ENCODE assay signal across 22 cellular contexts in genomic region chr2:120968307-120969015, GRCh38.
DNase-seq lines count a peak whose midpoint lies in the region; ATAC-seq, FAIRE-seq and TF ChIP-seq lines count a peak whose summit lies in the region.
"Had no signal": no experiment of that assay in that cellular context is flagged by ENCODE, and none has a peak within 500 bp of the region (broad histone marks: within the 10 kb centered on the region; RNA-seq: fewer than 3 reads in every experiment).

No MANE protein-coding gene starts in this region.

- H2AK5ac ChIP-seq in IMR-90 (ENCODE audit: low read depth, low read length) (no peak overlapping the region), H1 (ENCODE audit: low read depth, low read length) (no peak overlapping the region), neuronal stem cell (ENCODE audit: low read depth, low read length) (no peak overlapping the region)

- FAIRE-seq in H1 (lab: Jason Lieb, UNC) = no peak
- FAIRE-seq: A549, D721Med, G401.6, GM12891, GM19239 had no signal

- intact Hi-C loops in Right ventricle myocardium inferior (cut with DNase I) (no loop called here), left ventricle myocardium superior (cut with micrococcal nuclease) (no loop called here), IMR-90 (cut with micrococcal nuclease) (no loop called here)

- H3K4ac ChIP-seq in IMR-90 (ENCODE audit: low read depth, low read length) (no peak overlapping the region), H1 (replicated peaks; ENCODE audit: insufficient read length, low read depth, low read length) (no peak overlapping the region), neuronal stem cell (ENCODE audit: low read length) (no peak overlapping the region)

- H3K9me3 ChIP-seq in IMR-90 (ENCODE audit: control insufficient read depth, insufficient read depth, low read length) (no peaks in the 10 kb centered on the region), H1 (ENCODE audit: insufficient read depth in 2 of 2, low read depth in 1 of 2, low read length in 1 of 2) (no peaks in the 10 kb centered on the region), neuronal stem cell (replicated peaks in 1 of 2; ENCODE audit: control insufficient read depth in 2 of 2, insufficient read depth in 1 of 2, low read depth in 1 of 2, low read length in 2 of 2) (peaks cover 0 to 2% of the 10 kb centered on the region in 2 donors)
- H3K9me3 ChIP-seq: A549, Caco-2 had no signal

- dilution Hi-C loops in IMR-90 (cut with HindIII; ENCODE audit: low sequenced_read_pairs, unreplicated experiment) = no loop called here

- H2BK15ac ChIP-seq in IMR-90 (ENCODE audit: low read depth, low read length) (no peak overlapping the region), H1 (ENCODE audit: low read length) (no peak overlapping the region), neuronal stem cell (ENCODE audit: low read length) (no peak overlapping the region)

- H3K4me1 ChIP-seq in IMR-90 (ENCODE audit: control insufficient read depth, insufficient read depth, low read length) (peaks cover 11% of the 10 kb centered on the region), H1 (replicated peaks in 1 of 4; ENCODE audit: control insufficient read depth in 3 of 4, insufficient read depth in 4 of 4, low read length in 3 of 4) (no peaks in the 10 kb centered on the region; a peak in 2 of 7 replicates), neuronal stem cell (ENCODE audit: control insufficient read depth in 2 of 2, insufficient read depth in 1 of 2, low read depth in 1 of 2, low read length in 2 of 2) (no peaks in the 10 kb centered on the region)
- H3K4me1 ChIP-seq: Caco-2 had no signal

- TF ChIP-seq EP300 in H1 (IDR thresholded peaks at IDR 0.05; ENCODE audit: borderline replicate concordance in 1 of 2, low read depth in 2 of 2, low read length in 2 of 2) = no peak

- CTCF ChIA-PET in IMR-90 (lab: Yijun Ruan, JAX) (no interaction called here), H1 (lab: Charles Lee; ENCODE audit: partially characterized antibody) (interaction anchor here (1.2 to 4.4 kb wide), 5 partner anchors 9 to 273 kb away, joined by 3 to 40 read pairs (median 4); no protein-coding TSS in a partner anchor)

- H3K23me2 ChIP-seq in H1 (ENCODE audit: low read depth, low read length) = no peaks in the 10 kb centered on the region

- H3K4me2 ChIP-seq in IMR-90 (ENCODE audit: low read depth, low read length) (no peak overlapping the region), H1 (ENCODE audit: insufficient read depth in 1 of 2, low read depth in 2 of 2, low read length in 2 of 2) (no peak overlapping the region), neuronal stem cell (ENCODE audit: insufficient read depth, low read length, poor library complexity, severe bottlenecking) (no peak overlapping the region)
- H3K4me2 ChIP-seq: A549; BLaER1 treated with 17β-estradiol and CSF1 and Interleukin-3, amounts not matched to agents 10 nM and 100 nM had no signal

- no peak overlapping the region for H2AK9ac ChIP-seq in IMR-90 (replicated peaks; ENCODE audit: low read depth, low read length, poor library complexity)

- H3K27ac ChIP-seq in IMR-90 (ENCODE audit: insufficient read depth, low read length) (no peak overlapping the region), H1 (ENCODE audit: low read depth, low read length) (no peak overlapping the region), neuronal stem cell (replicated peaks; ENCODE audit: low read length) (no peak overlapping the region)
- H3K27ac ChIP-seq: 22Rv1; A549; BLaER1 treated with 17β-estradiol and CSF1 and Interleukin-3, amounts not matched to agents 10 nM and 100 nM; C4-2B had no signal

- H3K27me3 ChIP-seq in IMR-90 (ENCODE audit: control insufficient read depth, insufficient read depth, low read length) = no peaks in the 10 kb centered on the region
- H3K27me3 ChIP-seq in H1 (replicated peaks in 1 of 4; ENCODE audit: control insufficient read depth in 3 of 4, extremely low read depth in 1 of 4, insufficient read depth in 3 of 4, low read length in 3 of 4) = no peaks in the 10 kb centered on the region
- H3K27me3 ChIP-seq in neuronal stem cell (ENCODE audit: control insufficient read depth in 3 of 3, insufficient read depth in 3 of 3, low read depth in 1 of 3, low read length in 3 of 3) = no peaks in the 10 kb centered on the region
- H3K27me3 ChIP-seq: BLaER1 treated with 17β-estradiol and CSF1 and Interleukin-3, amounts not matched to agents 10 nM and 100 nM had no signal

- no peak overlapping the region for H2BK12ac ChIP-seq in H1 (ENCODE audit: low read depth, low read length)
- H2BK12ac ChIP-seq in neuronal stem cell (ENCODE audit: low read length) = no peak overlapping the region

- peaks cover 33% of the 10 kb centered on the region for H3K9me1 ChIP-seq in IMR-90 (ENCODE audit: insufficient read depth, low read length)

- no peak overlapping the region for H4K8ac ChIP-seq in IMR-90 (ENCODE audit: low read depth in 2 of 2, low read length in 2 of 2)
- peak overlapping the region; percentile 62; the same call in 1 of the 2 replicates for H4K8ac ChIP-seq in H1 (ENCODE audit: extremely low read depth, insufficient read depth, low read length)
- H4K8ac ChIP-seq in neuronal stem cell (ENCODE audit: low read depth, low read length) = no peak overlapping the region

- no peak overlapping the region for H2BK20ac ChIP-seq in IMR-90 (ENCODE audit: low read depth, low read length)
- H2BK20ac ChIP-seq in H1 (ENCODE audit: low read length) = no peak overlapping the region

- H4K5ac ChIP-seq in IMR-90 (ENCODE audit: low read depth, low read length) = no peak overlapping the region
- H4K5ac ChIP-seq in H1 (ENCODE audit: insufficient read length, low read depth, low read length) = no peak overlapping the region

- POLR2A ChIA-PET in IMR-90 (lab: Charles Lee; ENCODE audit: unreplicated experiment) (no interaction called here), H1 (lab: Charles Lee; ENCODE audit: partially characterized antibody) (interaction anchor here (2.0 kb wide), 1 partner anchor 107 kb away, joined by 9 read pairs; no protein-coding TSS in a partner anchor)

- H2BK120ac ChIP-seq in IMR-90 (ENCODE audit: low read depth, low read length) (no peak overlapping the region), H1 (replicated peaks; ENCODE audit: low read depth, low read length) (no peak overlapping the region), neuronal stem cell (ENCODE audit: low read depth, low read length) (no peak overlapping the region)

- ATAC-seq in Right ventricle myocardium inferior = no peak
- no peak for ATAC-seq in left ventricle myocardium superior
- ATAC-seq in IMR-90 (ENCODE audit: low read depth) = no peak
- ATAC-seq: A549; CD8-positive, alpha-beta T cell had no signal

- no peak overlapping the region for H3K4me3 ChIP-seq in IMR-90 (ENCODE audit: insufficient read depth, low read depth, low read length)
- H3K4me3 ChIP-seq in H1 (ENCODE audit: extremely low read depth in 1 of 4, insufficient read depth in 2 of 4, low read depth in 3 of 4, low read length in 4 of 4) = no peak overlapping the region
- H3K4me3 ChIP-seq in neuronal stem cell (ENCODE audit: low read length in 2 of 2) = peak overlapping the region in 1 of 2 donors; percentile 23
- H3K4me3 ChIP-seq: A549; BLaER1 treated with 17β-estradiol and CSF1 and Interleukin-3, amounts not matched to agents 10 nM and 100 nM had no signal

- in situ Hi-C loops in IMR-90 (cut with MboI; ENCODE audit: low sequenced_read_pairs) = no loop called here

- peak; percentile 55 for DNase-seq in Right ventricle myocardium inferior (ENCODE audit: missing footprints)
- DNase-seq in left ventricle myocardium superior = no peak
- no peak for DNase-seq in IMR-90
- DNase-seq in H1 (ENCODE audit: low read depth in 1 of 2, low spot score in 2 of 2) = no peak
- no peak for DNase-seq in neuronal stem cell (ENCODE audit: low spot score)
- DNase-seq in SHP77 (lab: John Stamatoyannopoulos, UW) = no peak
- no peak for DNase-seq in HCEC 1CT
- DNase-seq: AML-193; Caco-2; Calu3; CD4-positive, alpha-beta T cell; CD8-positive, alpha-beta T cell; DMS79 treated with DMSO at 0.1 percent for 48 hours; GF-D8 had no signal

- H3K79me2 ChIP-seq in H1 (ENCODE audit: control insufficient read depth in 1 of 2, insufficient read depth in 2 of 2, low read length in 2 of 2) = no peaks in the 10 kb centered on the region

- TF ChIP-seq CTCF in IMR-90 (conservative IDR thresholded peaks at IDR 0.05; ENCODE audit: low read depth, low read length) (no peak), H1 (IDR thresholded peaks at IDR 0.05; ENCODE audit: control extremely low read depth in 1 of 3, insufficient read depth in 1 of 3, low read depth in 1 of 3, low read length in 3 of 3) (no peak)

- H3K18ac ChIP-seq in IMR-90 (ENCODE audit: low read depth, low read length) = no peak overlapping the region
- H3K18ac ChIP-seq in H1 (ENCODE audit: extremely low read depth, low read length) = no peak overlapping the region
- no peak overlapping the region for H3K18ac ChIP-seq in neuronal stem cell (ENCODE audit: low read length)

- H4K20me1 ChIP-seq in IMR-90 (ENCODE audit: insufficient read depth, low read length) = peaks cover 14% of the 10 kb centered on the region
- H4K20me1 ChIP-seq in H1 (replicated peaks in 1 of 2; ENCODE audit: control insufficient read depth in 1 of 2, insufficient read depth in 2 of 2, low read length in 2 of 2) = peaks cover 0 to 17% of the 10 kb centered on the region in 2 experiments
- H4K20me1 ChIP-seq: BLaER1 treated with 17β-estradiol and CSF1 and Interleukin-3, amounts not matched to agents 10 nM and 100 nM had no signal

- H3K23ac ChIP-seq in IMR-90 (ENCODE audit: low read depth, low read length) (no peak overlapping the region), H1 (ENCODE audit: insufficient read length) (no peak overlapping the region), neuronal stem cell (ENCODE audit: low read depth, low read length, poor library complexity) (no peak overlapping the region)

- H3K9ac ChIP-seq in IMR-90 (ENCODE audit: low read depth, low read length) (no peak overlapping the region), H1 (replicated peaks in 1 of 4; ENCODE audit: extremely low read depth in 1 of 4, low read depth in 3 of 4, low read length in 3 of 4) (no peak overlapping the region), neuronal stem cell (ENCODE audit: low read depth, low read length, poor library complexity) (peak overlapping the region; percentile 45)
- H3K9ac ChIP-seq: BLaER1 treated with 17β-estradiol and CSF1 and Interleukin-3, amounts not matched to agents 10 nM and 100 nM had no signal

- H3K79me1 ChIP-seq in IMR-90 (ENCODE audit: low read depth in 1 of 2, low read length in 2 of 2) = peaks cover 14 to 43% of the 10 kb centered on the region in 2 experiments
- no peaks in the 10 kb centered on the region for H3K79me1 ChIP-seq in H1 (ENCODE audit: low read depth, low read length)
- no peaks in the 10 kb centered on the region for H3K79me1 ChIP-seq in neuronal stem cell (ENCODE audit: low read depth, low read length)

- BruUV-seq in IMR-90 (replicated peaks; lab: Mats Ljungman, UMichigan) = TSS peak; percentile 19

- H2AFZ ChIP-seq in IMR-90 (replicated peaks; ENCODE audit: low read length, poor library complexity) (no peak overlapping the region), H1 (ENCODE audit: low read length) (no peak overlapping the region), neuronal stem cell (ENCODE audit: low read length) (no peak overlapping the region)

- TF ChIP-seq RAD21 in IMR-90 (IDR thresholded peaks at IDR 0.05; ENCODE audit: low read length) (no peak), H1 (IDR thresholded peaks at IDR 0.05 in 1 of 2, conservative IDR thresholded peaks at IDR 0.05 in 1 of 2; ENCODE audit: low read depth in 2 of 2, low read length in 2 of 2) (no peak)

- peaks cover 63% of the 10 kb centered on the region for H3K36me3 ChIP-seq in IMR-90 (ENCODE audit: control insufficient read depth, insufficient read depth, low read length)
- peaks cover 10 to 42% (median 32%) of the 10 kb centered on the region in 4 experiments; a peak in 7 of 8 replicates for H3K36me3 ChIP-seq in H1 (ENCODE audit: control insufficient read depth in 2 of 4, insufficient read depth in 4 of 4, low read length in 3 of 4)
- peaks cover 52 to 99% of the 10 kb centered on the region in 2 donors for H3K36me3 ChIP-seq in neuronal stem cell (replicated peaks in 1 of 2; ENCODE audit: control insufficient read depth in 2 of 2, insufficient read depth in 2 of 2, low read length in 2 of 2)
- H3K36me3 ChIP-seq: BLaER1 treated with 17β-estradiol and CSF1 and Interleukin-3, amounts not matched to agents 10 nM and 100 nM had no signal

- H4K91ac ChIP-seq in IMR-90 (ENCODE audit: insufficient read depth, low read depth, low read length) (no peak overlapping the region), H1 (replicated peaks; ENCODE audit: insufficient read length, low read length) (no peak overlapping the region), neuronal stem cell (ENCODE audit: low read depth, low read length, poor library complexity) (no peak overlapping the region)

- WGBS in IMR-90 (ENCODE audit: extremely low coverage in 2 of 2, insufficient read length in 1 of 2), 2 experiments = 78% methylated on average over 8 of the region's 30 CpGs; no CpG with 5 or more reads in 1 of the 2 experiments
- WGBS in H1 (ENCODE audit: extremely low coverage in 1 of 2, insufficient coverage in 1 of 2, insufficient read length in 1 of 2, insufficient replicate concordance in 2 of 2, low coverage in 1 of 2, low lambda C conversion rate in 2 of 2, missing lambda C conversion rate in 1 of 2), 2 experiments = 93% methylated on average over 29 of the region's 30 CpGs; no CpG with 5 or more reads in 1 of the 2 experiments
- no CpG with 5 or more reads among the region's 30 CpGs for WGBS in neuronal stem cell (ENCODE audit: extremely low coverage in 2 of 2, insufficient read length in 2 of 2, insufficient replicate concordance in 1 of 2), 2 donors

- TF ChIP-seq POLR2A in IMR-90 (IDR thresholded peaks at IDR 0.05; ENCODE audit: low read depth, low read length) (no peak), H1 (IDR thresholded peaks at IDR 0.05; ENCODE audit: control extremely low read depth in 1 of 2, low read depth in 2 of 2, low read length in 2 of 2) (no peak)

- H3K56ac ChIP-seq in IMR-90 (ENCODE audit: extremely low read depth, insufficient read depth, low read length) = no peak overlapping the region
- H3K56ac ChIP-seq in H1 (replicated peaks; ENCODE audit: insufficient read length, low read depth, low read length) = no peak overlapping the region

- H2BK5ac ChIP-seq in IMR-90 (ENCODE audit: low read depth, low read length, poor library complexity, severe bottlenecking) (no peak overlapping the region), H1 (ENCODE audit: low read depth, low read length) (no peak overlapping the region), neuronal stem cell (ENCODE audit: low read length) (peak overlapping the region; percentile 45)

- H3K14ac ChIP-seq in IMR-90 (replicated peaks; ENCODE audit: low read depth, low read length) = no peak overlapping the region
- no peak overlapping the region for H3K14ac ChIP-seq in H1 (ENCODE audit: insufficient read length)
- H3K14ac ChIP-seq in neuronal stem cell (ENCODE audit: low read length) = no peak overlapping the region
